8 cellular contexts compared by ENCODE assay signal in genomic region chr6:109383438-109383940, GRCh38. TPM values are rescaled to one million over a fixed set of nuclear protein-coding genes. Genes with fewer than 3 reads are reported as not detected.
DNase-seq lines count a peak whose midpoint lies in the region; ATAC-seq and TF ChIP-seq lines count a peak whose summit lies in the region.

No MANE protein-coding gene starts in this region.

- no peaks in the 10 kb centered on the region for H3K36me3 Mint-ChIP-seq in natural killer cell

- DNase-seq in natural killer cell (no peak), NCI-H2227 treated with DMSO at 0.1 percent for 48 hours (lab: John Stamatoyannopoulos, UW) (no peak), DMS 273 treated with DMSO at 0.1 percent for 48 hours (lab: John Stamatoyannopoulos, UW) (no peak)

- peak overlapping the region; percentile 96 to 100 (median 99) for H3K9ac ChIP-seq in BLaER1 treated with 17β-estradiol and CSF1 and Interleukin-3, amounts not matched to agents 10 nM and 100 nM
- peak overlapping the region; percentile 81 for H3K9ac ChIP-seq in Loucy (ENCODE audit: low read depth, low read length, poor library complexity, severe bottlenecking)

- H3K79me2 ChIP-seq in Loucy (ENCODE audit: insufficient read depth, low read length): peaks cover 33% of the 10 kb centered on the region

- H3K4me1 Mint-ChIP-seq in natural killer cell: peaks cover 49 to 58% of the 10 kb centered on the region in 2 donors

- H3K27me3 ChIP-seq in BLaER1 treated with 17β-estradiol and CSF1 and Interleukin-3, amounts not matched to agents 10 nM and 100 nM: no peaks in the 10 kb centered on the region
- H3K27me3 ChIP-seq in Loucy (ENCODE audit: insufficient read depth, low read length, poor library complexity, severe bottlenecking): peaks cover 5% of the 10 kb centered on the region

- peaks cover 35 to 42% (median 38%) of the 10 kb centered on the region in 10 experiments for H3K4me1 ChIP-seq in BLaER1 treated with 17β-estradiol and CSF1 and Interleukin-3, amounts not matched to agents 10 nM and 100 nM
- H3K4me1 ChIP-seq in Loucy (ENCODE audit: insufficient read depth, low read length, poor library complexity, severe bottlenecking): peaks cover 25% of the 10 kb centered on the region

- H3K4me3 ChIP-seq in BLaER1 treated with 17β-estradiol and CSF1 and Interleukin-3, amounts not matched to agents 10 nM and 100 nM: peak overlapping the region; percentile 76 to 96 (median 91)
- peak overlapping the region; percentile 87 for H3K4me3 ChIP-seq in Loucy (ENCODE audit: low read length, poor library complexity, severe bottlenecking)

- intact Hi-C loops in natural killer cell (cut with micrococcal nuclease): loop anchor here (1.0 to 10.0 kb wide), 11 partner anchors 57 to 1561 kb away; partner anchors contain the start of genes CDK19, PPIL6, SCML4 and SMPD2

- peak overlapping the region; percentile 96 for H3K4me3 Mint-ChIP-seq in natural killer cell

- peak overlapping the region; percentile 77; the same call in 1 of the 2 replicates for H2AFZ ChIP-seq in Loucy (ENCODE audit: low read length)

- peak overlapping the region; percentile 97 to 100 (median 99); a peak in 21 of 22 replicates for H3K27ac ChIP-seq in BLaER1 treated with 17β-estradiol and CSF1 and Interleukin-3, amounts not matched to agents 10 nM and 100 nM
- H3K27ac ChIP-seq in cingulate gyrus (ENCODE audit: low read depth, low read length): peak overlapping the region; percentile 100

- no peak; the same call in 1 of the 2 replicates for TF ChIP-seq CTCF in Loucy (conservative IDR thresholded peaks at IDR 0.05; ENCODE audit: low read length)
- TF ChIP-seq CTCF in natural killer cell (IDR thresholded peaks at IDR 0.05): peak; percentile 44

- peaks cover 28 to 33% (median 30%) of the 10 kb centered on the region in 11 experiments for H4K20me1 ChIP-seq in BLaER1 treated with 17β-estradiol and CSF1 and Interleukin-3, amounts not matched to agents 10 nM and 100 nM
- H4K20me1 ChIP-seq in Loucy (ENCODE audit: insufficient read depth, low read length, poor library complexity, severe bottlenecking): peaks cover 34% of the 10 kb centered on the region

- no peaks in the 10 kb centered on the region for H3K9me3 ChIP-seq in BLaER1 treated with 17β-estradiol and CSF1 and Interleukin-3, amounts not matched to agents 10 nM and 100 nM (replicated peaks in 1 of 11)
- H3K9me3 ChIP-seq in Loucy (ENCODE audit: insufficient read depth, low read depth, low read length): no peaks in the 10 kb centered on the region

- H3F3A ChIP-seq in Loucy (ENCODE audit: low read depth): 0 out of 2 replicates have a peak, but pooled peaks cover 4% of the 10 kb centered on the region

- H3K36me3 ChIP-seq in BLaER1 treated with 17β-estradiol and CSF1 and Interleukin-3, amounts not matched to agents 10 nM and 100 nM: peaks cover 9 to 20% (median 14%) of the 10 kb centered on the region in 11 experiments
- peaks cover 6% of the 10 kb centered on the region; the same call in 1 of the 2 replicates for H3K36me3 ChIP-seq in Loucy (ENCODE audit: insufficient read depth, low read length)

- H3K4me2 ChIP-seq in BLaER1 treated with 17β-estradiol and CSF1 and Interleukin-3, amounts not matched to agents 10 nM and 100 nM: peak overlapping the region; percentile 80 to 96 (median 91)
- peak overlapping the region; percentile 71 for H3K4me2 ChIP-seq in Loucy (ENCODE audit: low read depth, low read length, poor library complexity, severe bottlenecking)

- no peaks in the 10 kb centered on the region for H3K27me3 Mint-ChIP-seq in natural killer cell (ENCODE audit: low read depth in 2 of 2)

- no peaks in the 10 kb centered on the region for H3K9me2 ChIP-seq in Loucy (replicated peaks; ENCODE audit: low read depth, low read length)

- ATAC-seq in natural killer cell (no peak), HG03521 (IDR thresholded peaks at IDR 0.05; ENCODE audit: unreplicated experiment) (no peak), GM21526 (IDR thresholded peaks at IDR 0.05; ENCODE audit: low FRiP score, unreplicated experiment) (no peak)

- H3K27ac Mint-ChIP-seq in natural killer cell: peak overlapping the region; percentile 88 to 98

- H3K9me3 Mint-ChIP-seq in natural killer cell: no peaks in the 10 kb centered on the region

RNA-seq across cellular contexts. Expression of gene CD164, which starts 1.2 kb away (rescaled TPM):
- 100 to 1,000 TPM; 352 to 457 (median 427) TPM for total RNA-seq in natural killer cell

RNA-seq across cellular contexts. Expression of gene PPIL6, which starts 56.9 kb away (rescaled TPM):
- total RNA-seq in natural killer cell: under 1 TPM; 0.28 to 0.70 (median 0.40) TPM

RNA-seq across cellular contexts. Expression of gene SMPD2, which starts 57.0 kb away (rescaled TPM):
- total RNA-seq in natural killer cell: 10 to 100 TPM; 25.0 to 37.3 (median 29.3) TPM
